ENCODE assay signal across 10 cellular contexts in the genomic region with DNA sequence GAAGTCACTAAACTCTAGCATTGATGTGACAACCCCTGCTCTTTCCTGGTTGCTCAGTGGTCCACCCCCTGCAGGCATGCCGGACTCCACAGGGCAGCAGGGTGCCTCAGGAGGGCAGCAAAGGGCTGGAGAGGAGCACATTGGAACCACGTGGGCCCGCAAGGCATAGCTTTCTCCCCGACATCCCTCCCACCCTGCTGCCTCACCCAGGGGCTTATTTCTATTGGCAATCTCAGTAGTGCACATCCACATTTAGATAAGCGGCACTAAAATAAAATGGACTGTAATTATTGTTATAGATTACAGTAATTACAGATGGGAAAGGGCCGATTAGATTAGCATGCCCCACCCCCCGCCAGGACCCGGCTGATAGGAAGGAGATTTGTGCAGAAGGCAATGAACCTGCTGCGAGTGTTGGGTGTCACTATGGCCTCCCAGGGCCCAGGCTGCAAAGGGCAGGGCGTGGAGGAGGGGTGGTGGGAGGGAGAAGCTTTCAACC.
DNase-seq lines count a peak whose midpoint lies in the region; ATAC-seq lines count a peak whose summit lies in the region.
"Had no signal": no experiment of that assay in that cellular context is flagged by ENCODE, and none has a peak within 500 bp of the region (broad histone marks: within the 10 kb centered on the region; RNA-seq: fewer than 3 reads in every experiment).

No MANE protein-coding gene starts in this region.

- H3K27me3 Mint-ChIP-seq in stimulated activated naive CD8-positive, alpha-beta T cell treated with anti-CD3 and anti-CD28 coated beads, Interleukin-15, amount 100 ng/mL, for 72 hours = peaks cover 6% of the 10 kb centered on the region

- intact Hi-C loops in head of caudate nucleus (cut with DNase I) = no loop called here

- ATAC-seq in stimulated activated naive CD8-positive, alpha-beta T cell treated with anti-CD3 and anti-CD28 coated beads, Interleukin-15, amount 100 ng/mL, for 72 hours = peak; percentile 20
- ATAC-seq in stimulated activated naive CD8-positive, alpha-beta T cell treated with anti-CD3 and anti-CD28 coated beads, Interleukin-15, Interleukin-2, amounts not matched to agents 100 U/mL and 50 U/mL, for 24 hours = no peak
- ATAC-seq in GM19467 (IDR thresholded peaks at IDR 0.05; ENCODE audit: unreplicated experiment) (no peak), HG03095 (IDR thresholded peaks at IDR 0.05; ENCODE audit: unreplicated experiment) (no peak)
- ATAC-seq: CD8-positive, alpha-beta T cell had no signal

- H3K27ac Mint-ChIP-seq in stimulated activated naive CD8-positive, alpha-beta T cell treated with anti-CD3 and anti-CD28 coated beads, Interleukin-15, amount 100 ng/mL, for 72 hours = no peak overlapping the region
- H3K27ac Mint-ChIP-seq: CD8-positive, alpha-beta T cell had no signal

- no peaks in the 10 kb centered on the region for H3K4me1 Mint-ChIP-seq in stimulated activated naive CD8-positive, alpha-beta T cell treated with anti-CD3 and anti-CD28 coated beads, Interleukin-15, amount 100 ng/mL, for 72 hours

- no peak overlapping the region for H3K4me3 Mint-ChIP-seq in stimulated activated naive CD8-positive, alpha-beta T cell treated with anti-CD3 and anti-CD28 coated beads, Interleukin-15, amount 100 ng/mL, for 72 hours
- H3K4me3 Mint-ChIP-seq: CD8-positive, alpha-beta T cell had no signal

- no peaks in the 10 kb centered on the region for H3K9me3 Mint-ChIP-seq in stimulated activated naive CD8-positive, alpha-beta T cell treated with anti-CD3 and anti-CD28 coated beads, Interleukin-15, amount 100 ng/mL, for 72 hours
- H3K9me3 Mint-ChIP-seq: CD8-positive, alpha-beta T cell had no signal

- no peak for DNase-seq in stimulated activated naive CD8-positive, alpha-beta T cell treated with anti-CD3 and anti-CD28 coated beads, Interleukin-15, amount 100 ng/mL, for 72 hours
- no peak for DNase-seq in stimulated activated naive CD8-positive, alpha-beta T cell treated with anti-CD3 and anti-CD28 coated beads, Interleukin-15, Interleukin-2, amounts not matched to agents 100 U/mL and 50 U/mL, for 24 hours
- DNase-seq in NCI-H748 treated with DMSO at 0.1 percent for 48 hours (lab: John Stamatoyannopoulos, UW) = peak; percentile 30
- DNase-seq in head of caudate nucleus = peak in 25 of 42 donors; percentile 21 to 69 (median 45)
- DNase-seq in AML-193 (lab: John Stamatoyannopoulos, UW) = no peak
- no peak for DNase-seq in middle frontal gyrus (ENCODE audit: extremely low spot score, low spot score)
- DNase-seq: amniotic stem cell; CD8-positive, alpha-beta T cell had no signal

Comparison
In these comparisons a context has a peak if more than half of its experiments do, and no peak if none do; other contexts are left out.
1. DNase-seq: peak in NCI-H748 treated with DMSO at 0.1 percent for 48 hours (single experiment) and head of caudate nucleus (25 of 42); none in stimulated activated naive CD8-positive, alpha-beta T cell treated with anti-CD3 and anti-CD28 coated beads, Interleukin-15, amount 100 ng/mL, for 72 hours (0 of 2), stimulated activated naive CD8-positive, alpha-beta T cell treated with anti-CD3 and anti-CD28 coated beads, Interleukin-15, Interleukin-2, amounts not matched to agents 100 U/mL and 50 U/mL, for 24 hours (single experiment), AML-193 (0 of 2) and middle frontal gyrus (single experiment).